1 cellular context compared by ENCODE assay signal in the genomic region with DNA sequence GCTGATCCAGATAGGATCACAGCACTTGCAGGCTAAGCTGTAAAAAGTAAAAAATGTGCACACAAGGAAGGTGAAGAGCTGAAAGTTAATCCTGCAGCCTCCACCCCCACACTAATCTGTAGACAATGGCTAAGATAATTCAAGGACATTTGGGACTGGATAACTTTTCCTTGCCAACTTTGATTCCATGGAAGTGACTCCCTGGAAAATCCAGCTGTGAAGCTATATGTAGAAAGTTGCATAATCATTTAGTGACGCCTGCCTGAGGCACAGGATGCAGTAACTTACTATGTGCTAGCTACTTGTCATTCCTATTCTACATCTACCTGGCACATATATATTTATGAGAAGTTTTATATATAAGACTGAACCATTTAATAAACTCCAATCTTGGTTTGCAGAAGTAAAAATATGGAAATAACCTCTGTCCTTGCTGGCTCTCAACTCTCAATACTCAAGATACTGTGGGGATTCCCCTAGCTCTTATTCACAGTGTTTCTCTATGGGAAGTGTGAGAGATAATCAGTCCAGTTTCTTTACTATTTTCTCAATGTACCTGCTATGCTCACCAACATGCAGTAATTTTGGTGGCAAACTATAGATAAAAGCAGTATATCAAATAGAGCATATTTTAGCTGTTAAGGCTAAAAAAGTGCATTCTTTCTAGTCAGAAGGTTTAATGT.
TF ChIP-seq lines count a peak whose summit lies in the region.

No MANE protein-coding gene starts in this region.

TF ChIP-seq in IMR-90, 13 proteins besides CTCF, POLR2A, EP300 and RAD21:
- TF ChIP-seq BHLHE40 (IDR thresholded peaks at IDR 0.05; ENCODE audit: low read depth, low read length) (no peak), MAZ (IDR thresholded peaks at IDR 0.05; ENCODE audit: borderline replicate concordance, low read depth, low read length) (no peak), MAFK (IDR thresholded peaks at IDR 0.05; ENCODE audit: low read depth, low read length) (no peak), FOS (IDR thresholded peaks at IDR 0.05; ENCODE audit: low read depth, low read length) (no peak), SMC3 (IDR thresholded peaks at IDR 0.05; ENCODE audit: low read depth, low read length) (no peak), CEBPB (IDR thresholded peaks at IDR 0.05; ENCODE audit: low read depth, low read length) (peak; percentile 58; the same call in 1 of the 2 replicates), RFX5 (IDR thresholded peaks at IDR 0.05; ENCODE audit: low read depth, low read length) (no peak), RCOR1 (IDR thresholded peaks at IDR 0.05; ENCODE audit: insufficient replicate concordance, low read length) (no peak)
- TF ChIP-seq, protein P1, sequence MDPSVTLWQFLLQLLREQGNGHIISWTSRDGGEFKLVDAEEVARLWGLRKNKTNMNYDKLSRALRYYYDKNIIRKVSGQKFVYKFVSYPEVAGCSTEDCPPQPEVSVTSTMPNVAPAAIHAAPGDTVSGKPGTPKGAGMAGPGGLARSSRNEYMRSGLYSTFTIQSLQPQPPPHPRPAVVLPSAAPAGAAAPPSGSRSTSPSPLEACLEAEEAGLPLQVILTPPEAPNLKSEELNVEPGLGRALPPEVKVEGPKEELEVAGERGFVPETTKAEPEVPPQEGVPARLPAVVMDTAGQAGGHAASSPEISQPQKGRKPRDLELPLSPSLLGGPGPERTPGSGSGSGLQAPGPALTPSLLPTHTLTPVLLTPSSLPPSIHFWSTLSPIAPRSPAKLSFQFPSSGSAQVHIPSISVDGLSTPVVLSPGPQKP (IDR thresholded peaks at IDR 0.05; ENCODE audit: borderline replicate concordance, low read depth, low read length), result no peak
